In genomic region chr11:8338138-8338537, GRCh38 we compare ENCODE assay signal across 8 cellular contexts.
DNase-seq lines count a peak whose midpoint lies in the region; ATAC-seq and TF ChIP-seq lines count a peak whose summit lies in the region.

No MANE protein-coding gene starts in this region.

- DNase-seq in activated CD4-positive, CD25-positive, alpha-beta regulatory T cell treated with anti-CD3 and anti-CD28 coated beads, Interleukin-2, amount 50 U/mL, for 72 hours: peak; percentile 45
- DNase-seq in SW480 (ENCODE audit: low spot score): peak; percentile 25
- DNase-seq in fibroblast of mammary gland (ENCODE audit: low read depth): peak; percentile 40
- DNase-seq in ovary: peak in 3 of 5 donors; percentile 30 to 68 (median 50)
- no peak for DNase-seq in T-helper 17 cell

- WGBS in ovary, 3 donors: 61 to 66% (median 62%) methylated on average over 8 of the region's 8 CpGs

- H3K4me1 ChIP-seq in ovary (ENCODE audit: insufficient read depth): no peaks in the 10 kb centered on the region

- intact Hi-C loops in ovary (cut with DNase I): loop anchor here in 1 of 4 donors (10.0 kb wide), 1 partner anchor 227 kb away; no protein-coding TSS in a partner anchor

- no peak for ATAC-seq in activated CD4-positive, CD25-positive, alpha-beta regulatory T cell treated with anti-CD3 and anti-CD28 coated beads, Interleukin-2, amount 50 U/mL, for 24 hours
- ATAC-seq in HG02885 (IDR thresholded peaks at IDR 0.05; ENCODE audit: poor library complexity, unreplicated experiment) (peak; percentile 71), T-helper 17 cell (no peak), HG02588 (IDR thresholded peaks at IDR 0.05; ENCODE audit: unreplicated experiment) (no peak)

- TF ChIP-seq EP300 in ovary (IDR thresholded peaks at IDR 0.05): no peak

- no peak overlapping the region for H3K4me3 ChIP-seq in fibroblast of mammary gland (ENCODE audit: control insufficient read depth, low read depth, low read length)
- no peak overlapping the region for H3K4me3 ChIP-seq in ovary

- no peak overlapping the region for H3K27ac ChIP-seq in ovary

- no peak overlapping the region for H3K27ac Mint-ChIP-seq in T-helper 17 cell

- no peaks in the 10 kb centered on the region for H3K27me3 ChIP-seq in ovary

- no peak for TF ChIP-seq POLR2A in ovary (IDR thresholded peaks at IDR 0.05)

- peaks cover 17% of the 10 kb centered on the region for H3K4me1 Mint-ChIP-seq in T-helper 17 cell

- H3K27me3 Mint-ChIP-seq in T-helper 17 cell: peaks cover 24% of the 10 kb centered on the region

- H3K9me3 ChIP-seq in ovary (no peaks in the 10 kb centered on the region), T-helper 17 cell (ENCODE audit: control insufficient read depth, low read length, poor library complexity, severe bottlenecking) (no peaks in the 10 kb centered on the region)

- TF ChIP-seq CTCF in fibroblast of mammary gland (conservative IDR thresholded peaks at IDR 0.05; ENCODE audit: control insufficient read depth, insufficient read depth, low read depth, low read length): peak; percentile 77
- peak in 1 of 3 donors; percentile 13 for TF ChIP-seq CTCF in ovary (IDR thresholded peaks at IDR 0.05)

- no peaks in the 10 kb centered on the region for H3K36me3 Mint-ChIP-seq in T-helper 17 cell (ENCODE audit: low read depth)

- H3K36me3 ChIP-seq in ovary: no peaks in the 10 kb centered on the region

- H3K4me3 Mint-ChIP-seq in T-helper 17 cell: no peak overlapping the region

Comparison
In these comparisons a context has a peak if more than half of its experiments do, and no peak if none do; other contexts are left out.
1. DNase-seq: peak in activated CD4-positive, CD25-positive, alpha-beta regulatory T cell treated with anti-CD3 and anti-CD28 coated beads, Interleukin-2, amount 50 U/mL, for 72 hours (single experiment), SW480 (single experiment), fibroblast of mammary gland (single experiment) and ovary (3 of 5); none in T-helper 17 cell (0 of 3).